8 cellular contexts compared by ENCODE assay signal in genomic region chr10:99612167-99612831, GRCh38. TPM values are rescaled to one million over a fixed set of nuclear protein-coding genes. Genes with fewer than 3 reads are reported as not detected.
DNase-seq lines count a peak whose midpoint lies in the region; ATAC-seq and TF ChIP-seq lines count a peak whose summit lies in the region.

No MANE protein-coding gene starts in this region.

- no peaks in the 10 kb centered on the region for H3K9me3 ChIP-seq in CD4-positive, alpha-beta T cell (ENCODE audit: control insufficient read depth, low read length)
- no peaks in the 10 kb centered on the region for H3K9me3 ChIP-seq in neural cell (ENCODE audit: low read length)

- H3K9me3 Mint-ChIP-seq in CD4-positive, alpha-beta T cell = no peaks in the 10 kb centered on the region

- H3K4me3 ChIP-seq in WI38 (ENCODE audit: low read depth, low read length) (no peak overlapping the region), fibroblast of mammary gland (ENCODE audit: control insufficient read depth, low read depth, low read length) (no peak overlapping the region), neural cell (ENCODE audit: low read length) (no peak overlapping the region)

- peaks cover 42% of the 10 kb centered on the region for H3K36me3 Mint-ChIP-seq in CD4-positive, alpha-beta T cell (ENCODE audit: low read depth)

- peak overlapping the region; percentile 48 for H3K27ac Mint-ChIP-seq in CD4-positive, alpha-beta T cell

- in situ Hi-C loops in GM13976 (cut with MboI; ENCODE audit: low sequenced_read_pairs, unreplicated experiment) = loop anchor here (10.0 kb wide), 3 partner anchors 47 to 217 kb away; partner anchors contain the start of gene GOT1

- POLR2A ChIA-PET in CD4-positive, alpha-beta T cell (lab: Charles Lee) = interaction anchor here (0.9 to 1.0 kb wide), 2 partner anchors 7 to 8 kb away, joined by 3 to 4 read pairs; partner anchors contain the start of gene SLC25A28

- peak overlapping the region; percentile 58 for H3K4me3 Mint-ChIP-seq in CD4-positive, alpha-beta T cell

- DNase-seq in CD4-positive, alpha-beta T cell = no peak
- DNase-seq in GM13976 (ENCODE audit: low spot score) (peak; percentile 69), NCI-H128 (lab: John Stamatoyannopoulos, UW; ENCODE audit: unreplicated experiment) (peak; percentile 15), fibroblast of mammary gland (ENCODE audit: low read depth) (peak; percentile 69)

- H3K79me2 ChIP-seq in neural cell (replicated peaks; ENCODE audit: insufficient read depth, low read length) = peaks cover 7% of the 10 kb centered on the region

- no peak overlapping the region for H3K4me2 ChIP-seq in neural cell (ENCODE audit: low read length)

- TF ChIP-seq CTCF in CD4-positive, alpha-beta T cell (IDR thresholded peaks at IDR 0.05) = peak; percentile 90
- peak; percentile 64 for TF ChIP-seq CTCF in GM13976 (IDR thresholded peaks at IDR 0.05; ENCODE audit: borderline replicate concordance, control extremely low read depth, extremely low read depth, insufficient read depth, missing control alignments)
- TF ChIP-seq CTCF in WI38 (IDR thresholded peaks at IDR 0.05; ENCODE audit: low read depth, low read length) = peak; percentile 68
- peak; percentile 88 for TF ChIP-seq CTCF in fibroblast of mammary gland (conservative IDR thresholded peaks at IDR 0.05; ENCODE audit: control insufficient read depth, insufficient read depth, low read depth, low read length)
- peak; percentile 90 for TF ChIP-seq CTCF in neural cell (IDR thresholded peaks at IDR 0.05; ENCODE audit: poor library complexity, severe bottlenecking)

- H3F3A ChIP-seq in neural cell (ENCODE audit: insufficient read depth, low read length, poor library complexity, severe bottlenecking) = no peaks in the 10 kb centered on the region

- intact Hi-C loops in CD4-positive, alpha-beta T cell (cut with DNase I, micrococcal nuclease) = loop anchor here (1.0 to 10.0 kb wide), 5 partner anchors 175 to 1477 kb away; partner anchors contain the start of gene R3HCC1L (in 1 of the 2)

- no peaks in the 10 kb centered on the region for H3K36me3 ChIP-seq in neural cell (ENCODE audit: insufficient read depth, low read length)

- H3K27me3 ChIP-seq in CD4-positive, alpha-beta T cell (ENCODE audit: control insufficient read depth, insufficient read depth, low read length) = no peaks in the 10 kb centered on the region
- H3K27me3 ChIP-seq in neural cell (ENCODE audit: insufficient read depth, low read depth, low read length) = no peaks in the 10 kb centered on the region

- peaks cover 36% of the 10 kb centered on the region for H3K4me1 Mint-ChIP-seq in CD4-positive, alpha-beta T cell (ENCODE audit: low read depth)

- no peaks in the 10 kb centered on the region for H3K27me3 Mint-ChIP-seq in CD4-positive, alpha-beta T cell

- TF ChIP-seq RAD21 in neural cell (conservative IDR thresholded peaks at IDR 0.05) = peak; percentile 85

- H3K9me2 ChIP-seq in neural cell (ENCODE audit: insufficient read depth, low read length) = no peaks in the 10 kb centered on the region

- no peaks in the 10 kb centered on the region for H4K20me1 ChIP-seq in neural cell (ENCODE audit: insufficient read depth)

- CTCF ChIA-PET in CD4-positive, alpha-beta T cell (lab: Charles Lee) = interaction anchor here (0.8 to 2.4 kb wide), 8 partner anchors 9 to 219 kb away, joined by 3 to 8 read pairs (median 6); partner anchors contain the start of genes COX15 and CUTC

- TF ChIP-seq EP300 in neural cell (conservative IDR thresholded peaks at IDR 0.05; ENCODE audit: poor library complexity, severe bottlenecking) = no peak

- ATAC-seq in CD4-positive, alpha-beta T cell (ENCODE audit: poor library complexity) = peak; percentile 71
- ATAC-seq in GM19463 (IDR thresholded peaks at IDR 0.05; ENCODE audit: unreplicated experiment) (no peak), GM18520 (IDR thresholded peaks at IDR 0.05; ENCODE audit: unreplicated experiment) (no peak)

- no peak overlapping the region for H2AFZ ChIP-seq in neural cell (ENCODE audit: low read depth, low read length)

- no peak overlapping the region for H3K9ac ChIP-seq in neural cell (ENCODE audit: low read length)

- no peak overlapping the region for H3K27ac ChIP-seq in CD4-positive, alpha-beta T cell (ENCODE audit: low read depth, low read length)
- no peak overlapping the region for H3K27ac ChIP-seq in neural cell (ENCODE audit: low read length)

TF ChIP-seq in neural cell, 6 proteins besides CTCF, POLR2A, EP300 and RAD21:
- peak; percentile 89 for TF ChIP-seq SMC3 (conservative IDR thresholded peaks at IDR 0.05; ENCODE audit: poor library complexity)
- TF ChIP-seq TAF1 (IDR thresholded peaks at IDR 0.05; ENCODE audit: low read depth) = no peak

RNA-seq across cellular contexts. Expression of gene SLC25A28, which starts 7.9 kb away (rescaled TPM):
- total RNA-seq in CD4-positive, alpha-beta T cell = 100 to 1,000 TPM; 112 to 113 TPM
- 65.7 and 79.9 TPM in 2 replicates for polyA plus RNA-seq in neural cell
- polyA minus RNA-seq in neural cell = 26.3 and 28.2 TPM in 2 replicates

RNA-seq across cellular contexts. Expression of gene ENTPD7, which starts 47.0 kb away (rescaled TPM):
- 1 to 10 TPM; 1.1 to 1.4 TPM for total RNA-seq in CD4-positive, alpha-beta T cell
- 4.1 and 4.7 TPM in 2 replicates for polyA plus RNA-seq in neural cell
- polyA minus RNA-seq in neural cell = 15.8 and 16.4 TPM in 2 replicates

Comparison
In these comparisons a context has a peak if more than half of its experiments do, and no peak if none do; other contexts are left out.
1. DNase-seq: peak in GM13976 (single experiment), NCI-H128 (single experiment) and fibroblast of mammary gland (single experiment); none in CD4-positive, alpha-beta T cell (0 of 10).
2. Peak in every context shown above with its lines, with median percentiles within 50 percentile points of each other: CTCF ChIP-seq.